Comparison of ENCODE assay signal across 8 cellular contexts in genomic region chr12:51171884-51172514, GRCh38. TPM values are rescaled to one million over a fixed set of nuclear protein-coding genes. Genes with fewer than 3 reads are reported as not detected.
DNase-seq lines count a peak whose midpoint lies in the region; ATAC-seq, FAIRE-seq and TF ChIP-seq lines count a peak whose summit lies in the region.

No MANE protein-coding gene starts in this region.

- no peak for TF ChIP-seq CTCF in GM12865 (IDR thresholded peaks at IDR 0.05; ENCODE audit: insufficient read depth, low read depth, low read length, missing control alignments)
- no peak for TF ChIP-seq CTCF in fibroblast of mammary gland (conservative IDR thresholded peaks at IDR 0.05; ENCODE audit: control insufficient read depth, insufficient read depth, low read depth, low read length)
- no peak for TF ChIP-seq CTCF in pancreas (IDR thresholded peaks at IDR 0.05)

- no peaks in the 10 kb centered on the region for H3K36me3 ChIP-seq in pancreas

- ATAC-seq in HG02943 (IDR thresholded peaks at IDR 0.05; ENCODE audit: low read depth, unreplicated experiment) (peak; percentile 11), pancreas (peak; percentile 6 to 35 (median 25))

- no peaks in the 10 kb centered on the region for H3K27me3 ChIP-seq in pancreas

- intact Hi-C loops in pancreas (cut with DNase I) = no loop called here

- FAIRE-seq in pancreas (lab: Jason Lieb, UNC) = no peak

- no peaks in the 10 kb centered on the region for H3K9me3 ChIP-seq in pancreas

- 1 to 2% methylated on average over 16 of the region's 16 CpGs for WGBS in pancreas, 2 donors

- H3K4me3 ChIP-seq in GM12865 (ENCODE audit: low read depth, low read length) (peak overlapping the region; percentile 89), fibroblast of mammary gland (ENCODE audit: control insufficient read depth, low read depth, low read length) (peak overlapping the region; percentile 96), pancreas (peak overlapping the region; percentile 52 to 75 (median 59))

- peaks cover 5 to 24% (median 8%) of the 10 kb centered on the region in 3 donors for H3K4me1 ChIP-seq in pancreas

- DNase-seq in GM12865 (ENCODE audit: low read depth) (peak; percentile 31), SK-N-DZ (ENCODE audit: low spot score) (peak; percentile 46), fibroblast of mammary gland (ENCODE audit: low read depth) (peak; percentile 49), pancreas (peak in 1 of 6 donors; percentile 17), T1000 (lab: John Stamatoyannopoulos, UW) (no peak), dedifferentiated amniotic fluid mesenchymal stem cell (ENCODE audit: extremely low spot score) (no peak)
- no peak for DNase-seq in activated CD8-positive, alpha-beta memory T cell treated with anti-CD3 and anti-CD28 coated beads, Interleukin-2, amount 50 U/mL, for 48 hours

- H3K27ac ChIP-seq in pancreas = peak overlapping the region; percentile 95 to 99 (median 98)

RNA-seq across cellular contexts. Expression of gene TFCP2, which starts 0.9 kb away (rescaled TPM):
- polyA plus RNA-seq in SK-N-DZ (2014; cell fraction: cytosol; rRNA removed) = 16.8 and 22.7 TPM in 2 replicates
- 8.8 and 18.9 TPM in 2 replicates for polyA plus RNA-seq in SK-N-DZ (2014; cell fraction: nucleus; rRNA removed)
- total RNA-seq in pancreas = 10 to 100 TPM in 2 of 6 donors, 1 to 10 TPM in 4; 7.2 to 15.3 (median 9.1) TPM
- polyA plus RNA-seq in pancreas = 1 to 10 TPM; 6.7 to 9.7 TPM

RNA-seq across cellular contexts. Expression of gene POU6F1, which starts 45.9 kb away (rescaled TPM):
- polyA plus RNA-seq in SK-N-DZ (2014; cell fraction: cytosol; rRNA removed) = 2.1 and 3.6 TPM in 2 replicates
- polyA plus RNA-seq in SK-N-DZ (2014; cell fraction: nucleus; rRNA removed) = 8.7 and 11.3 TPM in 2 replicates
- total RNA-seq in pancreas = 1 to 10 TPM; 4.8 to 7.6 (median 6.3) TPM
- 10 to 100 TPM; 11.1 to 12.9 TPM for polyA plus RNA-seq in pancreas

Comparison
In these comparisons a context has a peak if more than half of its experiments do, and no peak if none do; other contexts are left out.
1. DNase-seq: peak in GM12865 (single experiment), SK-N-DZ (single experiment) and fibroblast of mammary gland (single experiment); none in T1000 (single experiment), activated CD8-positive, alpha-beta memory T cell treated with anti-CD3 and anti-CD28 coated beads, Interleukin-2, amount 50 U/mL, for 48 hours (single experiment) and dedifferentiated amniotic fluid mesenchymal stem cell (single experiment).
2. Peak in every context shown above with its lines, with median percentiles within 50 percentile points of each other: H3K4me3 ChIP-seq.